In the genomic region with DNA sequence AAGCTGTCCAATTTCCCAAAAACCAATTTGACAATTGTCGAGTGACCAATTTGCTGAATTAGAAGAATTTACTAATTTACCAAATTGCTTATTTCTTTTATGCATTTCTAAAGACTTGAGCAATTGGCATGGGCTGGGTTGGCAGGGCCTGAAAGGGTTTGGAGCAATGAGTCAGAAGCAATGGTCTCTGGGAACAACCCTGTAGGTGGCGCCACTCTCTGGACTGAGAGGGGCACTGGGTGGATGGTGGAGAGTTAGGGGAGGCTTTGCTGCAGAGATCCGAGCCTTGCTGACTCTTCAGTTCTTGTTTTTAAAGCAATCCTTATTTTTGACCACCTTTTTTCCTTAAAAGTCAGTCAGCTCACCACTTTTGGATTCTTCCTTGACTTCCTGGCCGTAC, we compare ENCODE assay signal across 8 cellular contexts.
A peak's percentile ranks its signal among the peaks of the same experiment; 100 is the strongest.
DNase-seq lines count a peak whose midpoint lies in the region; ATAC-seq and TF ChIP-seq lines count a peak whose summit lies in the region.

No MANE protein-coding gene starts in this region.

- H4K20me1 ChIP-seq in SK-N-SH (ENCODE audit: insufficient read depth) (no peaks in the 10 kb centered on the region), smooth muscle cell (ENCODE audit: low read depth) (no peaks in the 10 kb centered on the region), PC-9 (ENCODE audit: insufficient read depth) (no peaks in the 10 kb centered on the region)

- H3K9me2 ChIP-seq in SK-N-SH (no peaks in the 10 kb centered on the region), PC-9 (ENCODE audit: insufficient read depth) (no peaks in the 10 kb centered on the region)

- H3K9me3 ChIP-seq in SK-N-SH (no peaks in the 10 kb centered on the region), smooth muscle cell (replicated peaks; ENCODE audit: low read depth) (no peaks in the 10 kb centered on the region), PC-9 (ENCODE audit: insufficient read depth, low read depth) (no peaks in the 10 kb centered on the region)

- H3K4me1 ChIP-seq in SK-N-SH (ENCODE audit: control insufficient read depth in 1 of 2, insufficient read depth in 2 of 2, low read depth in 1 of 2, low read length in 1 of 2) (peaks cover 10 to 14% of the 10 kb centered on the region in 2 experiments; a peak in 1 of 4 replicates), smooth muscle cell (ENCODE audit: low read depth) (peaks cover 11% of the 10 kb centered on the region), PC-9 (replicated peaks; ENCODE audit: insufficient read depth) (no peaks in the 10 kb centered on the region)

- ATAC-seq in HG02938 (IDR thresholded peaks at IDR 0.05; ENCODE audit: unreplicated experiment) = no peak

- H3K79me2 ChIP-seq in SK-N-SH (ENCODE audit: insufficient read depth) = no peaks in the 10 kb centered on the region
- H3K79me2 ChIP-seq in smooth muscle cell (ENCODE audit: low read depth) = no peaks in the 10 kb centered on the region
- H3K79me2 ChIP-seq in PC-9 (ENCODE audit: low read depth) = no peaks in the 10 kb centered on the region

- CTCF ChIA-PET in SK-N-SH (lab: Yijun Ruan, JAX) (interaction anchor here (0.8 to 5.7 kb wide), 13 partner anchors 13 to 1259 kb away, joined by 3 to 51 read pairs (median 5); partner anchors contain the start of gene VCAN), PC-9 (lab: Charles Lee) (no interaction called here)

- H3K27ac ChIP-seq in SK-N-SH (ENCODE audit: low read depth in 2 of 2, low read length in 1 of 2) (no peak overlapping the region), dorsolateral prefrontal cortex (peak overlapping the region in 9 of 59 donors; percentile 20 to 91 (median 57)), smooth muscle cell (ENCODE audit: low read depth) (peak overlapping the region; percentile 87), PC-9 (no peak overlapping the region)

- no peaks in the 10 kb centered on the region for H3K36me3 ChIP-seq in SK-N-SH (replicated peaks in 1 of 2; ENCODE audit: control insufficient read depth in 1 of 2, insufficient read depth in 2 of 2, low read length in 1 of 2)
- H3K36me3 ChIP-seq in smooth muscle cell (ENCODE audit: low read depth) = no peaks in the 10 kb centered on the region
- no peaks in the 10 kb centered on the region for H3K36me3 ChIP-seq in PC-9 (ENCODE audit: low read depth)

- BruUV-seq in PC-9 (replicated peaks; lab: Mats Ljungman, UMichigan) = no TSS peak

- no peak overlapping the region for H2AFZ ChIP-seq in SK-N-SH (ENCODE audit: low read depth)
- H2AFZ ChIP-seq in smooth muscle cell (ENCODE audit: low read depth) = no peak overlapping the region
- H2AFZ ChIP-seq in PC-9 = no peak overlapping the region

- POLR2A ChIA-PET in SK-N-SH (lab: Yijun Ruan, JAX) (no interaction called here), PC-9 (lab: Charles Lee; ENCODE audit: unreplicated experiment) (interaction anchor here (0.7 kb wide), 1 partner anchor 1125 kb away, joined by 3 read pairs; no protein-coding TSS in a partner anchor)

- intact Hi-C loops in dorsolateral prefrontal cortex (cut with DNase I) = loop anchor here (5.0 to 10.0 kb wide), 7 partner anchors 37 to 1213 kb away; partner anchors contain the start of gene VCAN (in 2 of the 2)
- intact Hi-C loops in PC-9 (cut with micrococcal nuclease; ENCODE audit: unreplicated experiment) = loop anchor here (5.0 kb wide), 3 partner anchors 443 to 1363 kb away; no protein-coding TSS in a partner anchor

- DNase-seq in 8988T (peak; percentile 24), SK-N-SH (peak; percentile 22), dorsolateral prefrontal cortex (peak in 2 of 10 donors; percentile 53 to 61), smooth muscle cell (lab: John Stamatoyannopoulos, UW; ENCODE audit: unreplicated experiment) (no peak), NCI-H146 (lab: John Stamatoyannopoulos, UW) (no peak), PC-9 (no peak)

- 82% methylated on average over 4 of the region's 4 CpGs for WGBS in SK-N-SH (ENCODE audit: low lambda C conversion rate)
- WGBS in smooth muscle cell (ENCODE audit: low lambda C conversion rate) = 66% methylated on average over 4 of the region's 4 CpGs

- H3K4me2 ChIP-seq in SK-N-SH = no peak overlapping the region
- peak overlapping the region; percentile 42 for H3K4me2 ChIP-seq in smooth muscle cell
- no peak overlapping the region for H3K4me2 ChIP-seq in PC-9

- TF ChIP-seq EP300 in SK-N-SH (IDR thresholded peaks at IDR 0.05; ENCODE audit: borderline replicate concordance in 1 of 2, low read depth in 1 of 2, low read length in 1 of 2) = no peak

- H3K4me3 ChIP-seq in SK-N-SH (ENCODE audit: low read depth in 2 of 2, low read length in 1 of 2) = no peak overlapping the region
- H3K4me3 ChIP-seq in dorsolateral prefrontal cortex = no peak overlapping the region
- no peak overlapping the region for H3K4me3 ChIP-seq in smooth muscle cell
- H3K4me3 ChIP-seq in PC-9 = no peak overlapping the region

- no peaks in the 10 kb centered on the region for H3K27me3 ChIP-seq in SK-N-SH (ENCODE audit: insufficient read depth)
- H3K27me3 ChIP-seq in dorsolateral prefrontal cortex = no peaks in the 10 kb centered on the region
- no peaks in the 10 kb centered on the region for H3K27me3 ChIP-seq in smooth muscle cell (ENCODE audit: low read depth)
- H3K27me3 ChIP-seq in PC-9 (ENCODE audit: insufficient read depth, low read depth) = no peaks in the 10 kb centered on the region

- peak; percentile 55 for TF ChIP-seq CTCF in GM12874 (IDR thresholded peaks at IDR 0.05; ENCODE audit: insufficient read depth, low read depth, low read length)
- peak; percentile 58 for TF ChIP-seq CTCF in SK-N-SH (IDR thresholded peaks at IDR 0.05)
- TF ChIP-seq CTCF in dorsolateral prefrontal cortex (IDR thresholded peaks at IDR 0.05 in 54 of 56, conservative IDR thresholded peaks at IDR 0.05 in 2 of 56; ENCODE audit: low read depth in 1 of 56, partially characterized antibody in 56 of 56) = peak in 40 of 56 donors; percentile 11 to 58 (median 30)
- peak; percentile 41 for TF ChIP-seq CTCF in smooth muscle cell (IDR thresholded peaks at IDR 0.05; ENCODE audit: borderline replicate concordance, insufficient read depth, poor library complexity, severe bottlenecking)
- no peak for TF ChIP-seq CTCF in PC-9 (conservative IDR thresholded peaks at IDR 0.05)

- H3F3A ChIP-seq in SK-N-SH (replicated peaks; ENCODE audit: insufficient read depth) = no peaks in the 10 kb centered on the region
- peaks cover 12% of the 10 kb centered on the region for H3F3A ChIP-seq in smooth muscle cell (ENCODE audit: low read depth)
- H3F3A ChIP-seq in PC-9 (ENCODE audit: insufficient read depth, low read depth) = no peaks in the 10 kb centered on the region

- H3K9ac ChIP-seq in SK-N-SH (no peak overlapping the region), smooth muscle cell (ENCODE audit: low read depth) (no peak overlapping the region)

- peak; percentile 15; the same call in 1 of the 2 replicates for TF ChIP-seq RAD21 in SK-N-SH (IDR thresholded peaks at IDR 0.05; ENCODE audit: low read length)

TF ChIP-seq in SK-N-SH, 30 proteins besides CTCF, POLR2A, EP300 and RAD21:
- no peak for TF ChIP-seq GABPA (IDR thresholded peaks at IDR 0.05; ENCODE audit: low read depth)
- TF ChIP-seq SMC3 (IDR thresholded peaks at IDR 0.05; ENCODE audit: low read depth, low read length) = peak; percentile 7; the same call in 1 of the 2 replicates
- no peak; the same call in 1 of the 2 replicates for TF ChIP-seq FOSL2 (IDR thresholded peaks at IDR 0.05; ENCODE audit: borderline replicate concordance, low read depth)

Comparison
In these comparisons a context has a peak if more than half of its experiments do, and no peak if none do; other contexts are left out.
1. DNase-seq: peak in 8988T (single experiment) and SK-N-SH (single experiment); none in smooth muscle cell (single experiment), NCI-H146 (single experiment) and PC-9 (0 of 2).